In genomic region chr9:14910178-14910805, GRCh38 we compare ENCODE assay signal across 10 cellular contexts. TPM values are rescaled to one million over a fixed set of nuclear protein-coding genes. Genes with fewer than 3 reads are reported as not detected.
DNase-seq lines count a peak whose midpoint lies in the region; ATAC-seq and TF ChIP-seq lines count a peak whose summit lies in the region.
"Had no signal": no experiment of that assay in that cellular context is flagged by ENCODE, and none has a peak within 500 bp of the region (broad histone marks: within the 10 kb centered on the region; RNA-seq: fewer than 3 reads in every experiment).

Gene FREM1, minus strand, starts transcription at chr9:14910428. Its CDS starts 41,451 bp downstream, at chr9:14868977.

- H3K27me3 ChIP-seq in right atrium auricular region: no peaks in the 10 kb centered on the region

- in situ Hi-C loops in SK-MEL-5 (cut with HindIII; ENCODE audit: low pct_unique_long_range_greater_than_20kb, low sequenced_read_pairs): loop anchor here (25.0 kb wide), 1 partner anchor 298 kb away; no protein-coding TSS in a partner anchor

- peak; percentile 10 for DNase-seq in H4 (ENCODE audit: low spot score)
- DNase-seq in SK-MEL-5 (ENCODE audit: low read depth, low spot score): peak; percentile 23
- DNase-seq in right atrium auricular region (ENCODE audit: low spot score): no peak
- peak; percentile 82 for DNase-seq in retina
- DNase-seq in GM20000 (ENCODE audit: low spot score): no peak
- DNase-seq: naive B cell had no signal

- H3K4me1 ChIP-seq in right atrium auricular region: peaks cover 0 to 11% of the 10 kb centered on the region in 2 donors

- no peaks in the 10 kb centered on the region for H3K9me3 ChIP-seq in right atrium auricular region

- peak within 1 kb of the TSS; percentile 50 to 57 for H3K27ac ChIP-seq in right atrium auricular region

- no peak for ATAC-seq in HG03457 (IDR thresholded peaks at IDR 0.05; ENCODE audit: unreplicated experiment)
- ATAC-seq in GM19452 (IDR thresholded peaks at IDR 0.05; ENCODE audit: unreplicated experiment): no peak
- ATAC-seq in HG03196 (IDR thresholded peaks at IDR 0.05; ENCODE audit: unreplicated experiment): no peak

- TF ChIP-seq CTCF in right atrium auricular region (IDR thresholded peaks at IDR 0.05): no peak
- no peak for TF ChIP-seq CTCF in GM20000 (IDR thresholded peaks at IDR 0.05; ENCODE audit: extremely low read depth, missing control alignments)

- H3K36me3 ChIP-seq in right atrium auricular region: no peaks in the 10 kb centered on the region

- H3K4me3 ChIP-seq in right atrium auricular region: peak within 1 kb of the TSS; percentile 21 to 35

RNA-seq across cellular contexts. Expression of gene FREM1, which starts in this region (rescaled TPM):
- total RNA-seq in H4 (2014; rRNA removed; shearing (Covaris generic)): 0.06 and 0.19 TPM in 2 replicates
- total RNA-seq in SK-MEL-5 (2014; rRNA removed; shearing (Covaris generic)): 0.24 TPM in 1 of 2 replicates, not detected in the other
- 0.06 TPM in 1 of 2 replicates, not detected in the other for polyA plus RNA-seq in SK-MEL-5 (2015; cell fraction: cytosol; rRNA removed)
- not detected in 2 replicates for polyA plus RNA-seq in SK-MEL-5 (2015; cell fraction: nucleus; rRNA removed)
- total RNA-seq in right atrium auricular region: 1 to 10 TPM; 2.2 to 2.4 TPM
- polyA plus RNA-seq: IgD-negative memory B cell had no signal

Comparison
In these comparisons a context has a peak if more than half of its experiments do, and no peak if none do; other contexts are left out.
1. Peak in DNase-seq in H4; RNA of the gene not detected or under 1 TPM.
2. Peak in DNase-seq in SK-MEL-5; RNA of the gene not detected or under 1 TPM.